ENCODE assay signal across 27 cellular contexts in genomic region chr10:90062786-90063185, GRCh38.
"Had no signal": no experiment of that assay in that cellular context is flagged by ENCODE, and none has a peak within 500 bp of the region (broad histone marks: within the 10 kb centered on the region; RNA-seq: fewer than 3 reads in every experiment).

No MANE protein-coding gene starts in this region.

- H3K4me1 Mint-ChIP-seq: activated B cell treated with CpG ODN at 0.5 μM for 24 hours; activated CD4-positive, alpha-beta T cell treated with anti-CD3 and anti-CD28 coated beads for 36 hours; activated naive CD8-positive, alpha-beta T cell treated with anti-CD3 and anti-CD28 coated beads for 36 hours; memory B cell; nephron had no signal

- H3K9me3 Mint-ChIP-seq: activated B cell treated with CpG ODN at 0.5 μM for 24 hours; activated naive CD8-positive, alpha-beta T cell treated with anti-CD3 and anti-CD28 coated beads for 36 hours; activated T-cell treated with anti-CD3 and anti-CD28 coated beads, Interleukin-2, amount 50 U/mL, for 4 hours; brain; memory B cell; nephron; T-helper 1 cell treated with Interleukin-12 subunit alpha and Interleukin-12 subunit beta and Interleukin-4 antibody, amounts not matched to agents 30 μg/mL and 1 μg/mL, for 36 hours had no signal

- H3K27me3 Mint-ChIP-seq: activated CD4-positive, alpha-beta T cell treated with anti-CD3 and anti-CD28 coated beads for 36 hours had no signal

- H3K27ac Mint-ChIP-seq: activated B cell treated with CpG ODN at 0.5 μM for 24 hours; activated CD4-positive, alpha-beta T cell treated with anti-CD3 and anti-CD28 coated beads for 36 hours; activated naive CD8-positive, alpha-beta T cell treated with anti-CD3 and anti-CD28 coated beads for 36 hours; brain; memory B cell; nephron; T-helper 1 cell treated with Interleukin-12 subunit alpha and Interleukin-12 subunit beta and Interleukin-4 antibody, amounts not matched to agents 30 μg/mL and 1 μg/mL, for 36 hours had no signal

- H3K4me3 Mint-ChIP-seq: activated B cell treated with CpG ODN at 0.5 μM for 24 hours; activated CD4-positive, alpha-beta T cell treated with anti-CD3 and anti-CD28 coated beads for 36 hours; activated naive CD8-positive, alpha-beta T cell treated with anti-CD3 and anti-CD28 coated beads for 36 hours; activated T-cell treated with anti-CD3 and anti-CD28 coated beads, Interleukin-2, amount 50 U/mL, for 4 hours; brain; memory B cell; nephron; T-helper 1 cell treated with Interleukin-12 subunit alpha and Interleukin-12 subunit beta and Interleukin-4 antibody, amounts not matched to agents 30 μg/mL and 1 μg/mL, for 36 hours had no signal

- DNase-seq: activated B cell treated with CpG ODN at 0.5 μM for 24 hours; activated CD4-positive, alpha-beta T cell treated with anti-CD3 and anti-CD28 coated beads for 36 hours; activated CD4-positive, alpha-beta T cell treated with anti-CD3 and anti-CD28 coated beads, Interleukin-2, amount 50 U/mL, for 4 hours; activated CD8-positive, alpha-beta memory T cell treated with anti-CD3 and anti-CD28 coated beads, Interleukin-2, amount 50 U/mL, for 48 hours; activated naive CD4-positive, alpha-beta T cell treated with Interleukin-2 at 50 U/mL for 16 hours; activated naive CD8-positive, alpha-beta T cell treated with anti-CD3 and anti-CD28 coated beads for 36 hours; activated T-cell treated with anti-CD3 and anti-CD28 coated beads, Interleukin-2, amount 50 U/mL, for 4 hours; amygdala; caudate nucleus; dermis blood vessel endothelial cell; effector CD8-positive, alpha-beta T cell; head of caudate nucleus; left colon; pancreas; psoas muscle; right cardiac atrium; small intestine; stimulated activated CD4-positive, alpha-beta T cell treated with anti-CD3 and anti-CD28 coated beads, Interleukin-15, amount 100 ng/mL, for 24 hours; stimulated activated naive CD8-positive, alpha-beta T cell treated with anti-CD3 and anti-CD28 coated beads, Interleukin-15, Interleukin-2, amounts not matched to agents 100 U/mL and 50 U/mL, for 24 hours; substantia nigra; T1000; tibial artery had no signal

- H3K4me3 ChIP-seq: gastroesophageal sphincter, pancreas, psoas muscle, tibial artery had no signal

- ATAC-seq: activated CD4-positive, alpha-beta T cell treated with anti-CD3 and anti-CD28 coated beads for 36 hours; activated T-cell treated with anti-CD3 and anti-CD28 coated beads, Interleukin-2, amount 50 U/mL, for 4 hours; gastroesophageal sphincter; left colon; pancreas; psoas muscle; right cardiac atrium; stimulated activated naive CD8-positive, alpha-beta T cell treated with anti-CD3 and anti-CD28 coated beads, Interleukin-15, Interleukin-2, amounts not matched to agents 100 U/mL and 50 U/mL, for 24 hours had no signal
